Comparison of ENCODE assay signal across 8 cellular contexts in the genomic region with DNA sequence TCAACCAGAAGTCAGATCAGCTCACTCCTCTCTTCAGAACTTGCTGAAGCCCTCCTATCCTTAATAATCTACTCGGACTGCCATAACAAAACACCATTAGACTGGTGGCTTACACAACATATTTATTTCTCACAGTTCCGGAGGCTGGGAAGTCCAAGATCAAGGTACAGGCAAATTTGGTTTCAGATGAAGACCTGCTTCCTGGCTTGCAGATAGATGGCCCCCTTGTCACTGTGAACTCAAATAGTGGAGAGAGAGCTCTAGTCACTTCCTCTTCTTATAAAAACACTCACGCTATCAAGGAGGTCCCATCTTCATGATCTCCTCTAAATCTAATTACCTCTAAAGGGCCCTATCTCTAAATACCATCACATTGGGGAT.
A peak's percentile ranks its signal among the peaks of the same experiment; 100 is the strongest.
DNase-seq lines count a peak whose midpoint lies in the region; ATAC-seq and TF ChIP-seq lines count a peak whose summit lies in the region.

No MANE protein-coding gene starts in this region.

- peak in 2 of 10 experiments; percentile 11 to 17 for DNase-seq in CD4-positive, alpha-beta T cell
- no peak for DNase-seq in activated naive CD8-positive, alpha-beta T cell treated with anti-CD3 and anti-CD28 coated beads for 36 hours
- DNase-seq in DMS153 (lab: John Stamatoyannopoulos, UW) = no peak
- DNase-seq in esophagus muscularis mucosa (ENCODE audit: extremely low spot score) = no peak
- no peak for DNase-seq in posterior cingulate gyrus

- no peaks in the 10 kb centered on the region for H3K9me3 Mint-ChIP-seq in CD4-positive, alpha-beta T cell
- no peaks in the 10 kb centered on the region for H3K9me3 Mint-ChIP-seq in activated naive CD8-positive, alpha-beta T cell treated with anti-CD3 and anti-CD28 coated beads for 36 hours

- CTCF ChIA-PET in CD4-positive, alpha-beta T cell (lab: Charles Lee) = interaction anchor here (1.0 to 2.4 kb wide), 4 partner anchors 8 to 89 kb away, joined by 3 to 15 read pairs (median 4); no protein-coding TSS in a partner anchor

- TF ChIP-seq EP300 in esophagus muscularis mucosa (IDR thresholded peaks at IDR 0.05) = no peak

- H3K9me3 ChIP-seq in CD4-positive, alpha-beta T cell (ENCODE audit: control insufficient read depth, low read length) = no peaks in the 10 kb centered on the region
- H3K9me3 ChIP-seq in thymus (ENCODE audit: control insufficient read depth) (no peaks in the 10 kb centered on the region), esophagus muscularis mucosa (no peaks in the 10 kb centered on the region)

- peak overlapping the region; percentile 80 for H3K27ac Mint-ChIP-seq in CD4-positive, alpha-beta T cell
- peak overlapping the region; percentile 85 for H3K27ac Mint-ChIP-seq in activated naive CD8-positive, alpha-beta T cell treated with anti-CD3 and anti-CD28 coated beads for 36 hours

- intact Hi-C loops in CD4-positive, alpha-beta T cell (cut with DNase I, micrococcal nuclease) = loop anchor here (2.0 to 10.0 kb wide), 5 partner anchors 46 to 268 kb away; a partner anchor contains a TSS
- intact Hi-C loops in esophagus muscularis mucosa (cut with DNase I) (no loop called here), posterior cingulate gyrus (cut with DNase I) (no loop called here)

- peak; percentile 28 for TF ChIP-seq CTCF in CD4-positive, alpha-beta T cell (IDR thresholded peaks at IDR 0.05)
- no peak for TF ChIP-seq CTCF in esophagus muscularis mucosa (IDR thresholded peaks at IDR 0.05)

- no peaks in the 10 kb centered on the region for H3K36me3 ChIP-seq in thymus (ENCODE audit: control insufficient read depth, insufficient read depth)
- H3K36me3 ChIP-seq in esophagus muscularis mucosa = no peaks in the 10 kb centered on the region

- H3K4me3 ChIP-seq in thymus (ENCODE audit: low read length) (no peak overlapping the region), esophagus muscularis mucosa (no peak overlapping the region)

- POLR2A ChIA-PET in CD4-positive, alpha-beta T cell (lab: Charles Lee) = interaction anchor here (0.7 to 1.9 kb wide), 8 partner anchors 8 to 264 kb away, joined by 3 to 7 read pairs (median 4); no protein-coding TSS in a partner anchor

- H3K27me3 Mint-ChIP-seq in CD4-positive, alpha-beta T cell = no peaks in the 10 kb centered on the region
- H3K27me3 Mint-ChIP-seq in activated naive CD8-positive, alpha-beta T cell treated with anti-CD3 and anti-CD28 coated beads for 36 hours = no peaks in the 10 kb centered on the region

- H3K4me1 Mint-ChIP-seq in CD4-positive, alpha-beta T cell (ENCODE audit: low read depth) = peaks cover 55% of the 10 kb centered on the region
- peaks cover 53% of the 10 kb centered on the region for H3K4me1 Mint-ChIP-seq in activated naive CD8-positive, alpha-beta T cell treated with anti-CD3 and anti-CD28 coated beads for 36 hours

- H3K27me3 ChIP-seq in CD4-positive, alpha-beta T cell (ENCODE audit: control insufficient read depth, insufficient read depth, low read length) = no peaks in the 10 kb centered on the region
- no peaks in the 10 kb centered on the region for H3K27me3 ChIP-seq in thymus (ENCODE audit: control insufficient read depth, insufficient read depth)
- no peaks in the 10 kb centered on the region for H3K27me3 ChIP-seq in esophagus muscularis mucosa

- peak overlapping the region; percentile 39 for H3K4me3 Mint-ChIP-seq in CD4-positive, alpha-beta T cell
- peak overlapping the region; percentile 27 for H3K4me3 Mint-ChIP-seq in activated naive CD8-positive, alpha-beta T cell treated with anti-CD3 and anti-CD28 coated beads for 36 hours

- no peaks in the 10 kb centered on the region for H3K36me3 Mint-ChIP-seq in CD4-positive, alpha-beta T cell (ENCODE audit: low read depth)
- peaks cover 29% of the 10 kb centered on the region for H3K36me3 Mint-ChIP-seq in activated naive CD8-positive, alpha-beta T cell treated with anti-CD3 and anti-CD28 coated beads for 36 hours

- 37% methylated on average over 3 of the region's 3 CpGs for WGBS in thymus
- 83% methylated on average over 3 of the region's 3 CpGs for WGBS in esophagus muscularis mucosa

- TF ChIP-seq POLR2A in esophagus muscularis mucosa (IDR thresholded peaks at IDR 0.05; ENCODE audit: low read depth) = no peak

- peak; percentile 76 for ATAC-seq in CD4-positive, alpha-beta T cell (ENCODE audit: poor library complexity)
- ATAC-seq in GM19324 (IDR thresholded peaks at IDR 0.05; ENCODE audit: low FRiP score, unreplicated experiment) (peak; percentile 37), HG03521 (IDR thresholded peaks at IDR 0.05; ENCODE audit: unreplicated experiment) (peak; percentile 38)

- H3K27ac ChIP-seq in CD4-positive, alpha-beta T cell (ENCODE audit: low read depth, low read length) = no peak overlapping the region
- H3K27ac ChIP-seq in thymus (ENCODE audit: low read depth) (peak overlapping the region; percentile 67), esophagus muscularis mucosa (replicated peaks in 1 of 4) (no peak overlapping the region)

- H3K4me1 ChIP-seq in thymus (ENCODE audit: control insufficient read depth, insufficient read depth, low read length) = peaks cover 11% of the 10 kb centered on the region
- H3K4me1 ChIP-seq in esophagus muscularis mucosa = peaks cover 48 to 71% (median 50%) of the 10 kb centered on the region in 4 donors

Comparison
In these comparisons a context has a peak if more than half of its experiments do, and no peak if none do; other contexts are left out.
1. intact Hi-C loops: an anchor here in CD4-positive, alpha-beta T cell (2.0 to 10.0 kb wide); none called in esophagus muscularis mucosa and posterior cingulate gyrus.